ENCODE assay signal across 17 cellular contexts in the genomic region with DNA sequence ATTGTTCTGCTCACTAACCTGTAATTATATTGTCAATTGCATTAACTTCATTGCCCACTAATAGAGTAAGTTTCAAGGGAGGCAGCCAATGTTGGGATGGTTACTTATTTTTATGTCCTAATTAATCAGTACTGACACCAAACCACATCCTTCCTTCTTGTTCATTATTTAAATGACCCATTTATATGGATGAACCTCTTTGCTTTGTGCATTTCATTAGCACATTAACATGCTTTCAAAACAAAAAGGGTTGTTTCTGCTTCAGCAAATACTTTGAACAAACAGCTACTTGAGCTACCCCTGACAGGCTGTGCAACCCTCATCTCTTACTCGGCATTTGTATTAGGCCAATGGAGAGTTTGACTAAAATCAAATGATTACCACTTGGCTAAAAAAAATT.
"Had no signal": no experiment of that assay in that cellular context is flagged by ENCODE, and none has a peak within 500 bp of the region (broad histone marks: within the 10 kb centered on the region; RNA-seq: fewer than 3 reads in every experiment).

No MANE protein-coding gene starts in this region.

- H3K27ac Mint-ChIP-seq: activated B cell treated with CpG ODN at 0.5 μM for 24 hours; activated CD4-positive, alpha-beta memory T cell treated with anti-CD3 and anti-CD28 coated beads for 36 hours; activated naive CD8-positive, alpha-beta T cell treated with anti-CD3 and anti-CD28 coated beads for 36 hours; dendritic cell treated with granulocyte-macrophage colony-stimulating factor and Interleukin-4, amounts not matched to agents 40 ng/mL and 50 ng/mL, for 4 days; effector memory CD8-positive, alpha-beta T cell; nephron progenitor cell had no signal

- H3K27ac ChIP-seq: esophagus squamous epithelium, heart right ventricle, psoas muscle, testis had no signal

- H3K4me2 ChIP-seq: smooth muscle cell had no signal

- H3K4me1 ChIP-seq: psoas muscle, testis had no signal

- H3K4me3 ChIP-seq: esophagus squamous epithelium, heart right ventricle, psoas muscle, smooth muscle cell, testis had no signal

- DNase-seq: activated B cell treated with CpG ODN at 0.5 μM for 24 hours; activated CD4-positive, alpha-beta memory T cell treated with anti-CD3 and anti-CD28 coated beads for 36 hours; activated CD4-positive, alpha-beta T cell treated with anti-CD3 and anti-CD28 coated beads for 4 hours; activated naive CD8-positive, alpha-beta T cell treated with anti-CD3 and anti-CD28 coated beads for 36 hours; amniotic stem cell; effector memory CD8-positive, alpha-beta T cell; esophagus squamous epithelium; heart right ventricle; kidney glomerular epithelial cell; left ventricle myocardium superior; nephron progenitor cell; psoas muscle; stimulated activated CD4-positive, alpha-beta T cell treated with anti-CD3 and anti-CD28 coated beads, Interleukin-4, amount 100 ng/mL, for 1 hour; testis had no signal

- H3K36me3 ChIP-seq: esophagus squamous epithelium, heart right ventricle had no signal

- H3K9me3 ChIP-seq: esophagus squamous epithelium, heart right ventricle, psoas muscle, testis had no signal

- H3K9me3 Mint-ChIP-seq: activated B cell treated with CpG ODN at 0.5 μM for 24 hours; activated CD4-positive, alpha-beta memory T cell treated with anti-CD3 and anti-CD28 coated beads for 36 hours; activated naive CD8-positive, alpha-beta T cell treated with anti-CD3 and anti-CD28 coated beads for 36 hours; dendritic cell treated with granulocyte-macrophage colony-stimulating factor and Interleukin-4, amounts not matched to agents 40 ng/mL and 50 ng/mL, for 4 days; effector memory CD8-positive, alpha-beta T cell; nephron progenitor cell had no signal

- H3K27me3 Mint-ChIP-seq: activated CD4-positive, alpha-beta memory T cell treated with anti-CD3 and anti-CD28 coated beads for 36 hours; effector memory CD8-positive, alpha-beta T cell had no signal

- H3K4me3 Mint-ChIP-seq: activated B cell treated with CpG ODN at 0.5 μM for 24 hours; activated CD4-positive, alpha-beta memory T cell treated with anti-CD3 and anti-CD28 coated beads for 36 hours; activated naive CD8-positive, alpha-beta T cell treated with anti-CD3 and anti-CD28 coated beads for 36 hours; dendritic cell treated with granulocyte-macrophage colony-stimulating factor and Interleukin-4, amounts not matched to agents 40 ng/mL and 50 ng/mL, for 4 days; effector memory CD8-positive, alpha-beta T cell; nephron progenitor cell had no signal

- H3K36me3 Mint-ChIP-seq: activated CD4-positive, alpha-beta memory T cell treated with anti-CD3 and anti-CD28 coated beads for 36 hours; activated naive CD8-positive, alpha-beta T cell treated with anti-CD3 and anti-CD28 coated beads for 36 hours had no signal

- ATAC-seq: effector memory CD8-positive, alpha-beta T cell; heart right ventricle; left ventricle myocardium superior; psoas muscle; sciatic nerve had no signal

- H3K4me1 Mint-ChIP-seq: activated B cell treated with CpG ODN at 0.5 μM for 24 hours; activated naive CD8-positive, alpha-beta T cell treated with anti-CD3 and anti-CD28 coated beads for 36 hours had no signal

- H3K27me3 ChIP-seq: esophagus squamous epithelium, heart right ventricle, testis had no signal
